Comparison of ENCODE assay signal across 8 cellular contexts in genomic region chr2:171159326-171160118, GRCh38. TPM values are rescaled to one million over a fixed set of nuclear protein-coding genes. Genes with fewer than 3 reads are reported as not detected.
A peak's percentile ranks its signal among the peaks of the same experiment; 100 is the strongest.
DNase-seq lines count a peak whose midpoint lies in the region; ATAC-seq, FAIRE-seq and TF ChIP-seq lines count a peak whose summit lies in the region.

No MANE protein-coding gene starts in this region.

- peak; percentile 74 for DNase-seq in DMS53 (lab: John Stamatoyannopoulos, UW)
- peak; percentile 50 for DNase-seq in NCI-H1092 treated with DMSO at 0.1 percent for 48 hours (lab: John Stamatoyannopoulos, UW)
- peak; percentile 29 to 56 for DNase-seq in breast epithelium (ENCODE audit: low spot score in 2 of 2)
- peak; percentile 79 for DNase-seq in inferior parietal cortex (ENCODE audit: extremely low spot score)
- DNase-seq in small intestine: peak; percentile 38

- intact Hi-C loops in breast epithelium (cut with DNase I; ENCODE audit: low total_unique reads): no loop called here

- no peak for FAIRE-seq in small intestine (lab: Jason Lieb, UNC)

- H3K27me3 ChIP-seq in breast epithelium (no peaks in the 10 kb centered on the region), small intestine (ENCODE audit: control insufficient read depth in 2 of 2, insufficient read depth in 2 of 2, low read length in 2 of 2) (no peaks in the 10 kb centered on the region)

- no peaks in the 10 kb centered on the region for H3K9me3 ChIP-seq in breast epithelium
- H3K9me3 ChIP-seq in small intestine (ENCODE audit: control insufficient read depth, low read depth): no peaks in the 10 kb centered on the region

- H3K4me1 ChIP-seq in breast epithelium (no peaks in the 10 kb centered on the region), small intestine (ENCODE audit: control insufficient read depth in 2 of 2, insufficient read depth in 1 of 2, low read depth in 1 of 2, low read length in 1 of 2) (no peaks in the 10 kb centered on the region)

- WGBS in small intestine, 3 donors: 0 to 1% (median 0%) methylated on average over 31 to 38 of the region's 38 CpGs

- H3K4me3 ChIP-seq in WI38 (ENCODE audit: low read depth, low read length) (peak overlapping the region; percentile 95), breast epithelium (peak overlapping the region; percentile 68 to 97 (median 86)), small intestine (ENCODE audit: low read depth in 1 of 2, low read length in 2 of 2) (peak overlapping the region; percentile 75 to 85)

- peak; percentile 57; the same call in 1 of the 2 replicates for TF ChIP-seq CTCF in WI38 (IDR thresholded peaks at IDR 0.05; ENCODE audit: low read depth, low read length)
- peak in 1 of 3 donors; percentile 1 for TF ChIP-seq CTCF in breast epithelium (IDR thresholded peaks at IDR 0.05)

- TF ChIP-seq POLR2A in breast epithelium (IDR thresholded peaks at IDR 0.05): no peak

- ATAC-seq in GM21723 (IDR thresholded peaks at IDR 0.05; ENCODE audit: unreplicated experiment) (peak; percentile 16), HG03378 (IDR thresholded peaks at IDR 0.05; ENCODE audit: unreplicated experiment) (no peak)

- peak overlapping the region; percentile 98 to 99 for H3K27ac ChIP-seq in breast epithelium
- H3K27ac ChIP-seq in small intestine (ENCODE audit: low read depth in 1 of 2, low read length in 1 of 2): peak overlapping the region; percentile 64 to 94

- H3K36me3 ChIP-seq in breast epithelium (no peaks in the 10 kb centered on the region), small intestine (ENCODE audit: control insufficient read depth in 2 of 2, insufficient read depth in 2 of 2, low read length in 2 of 2) (no peaks in the 10 kb centered on the region)

RNA-seq across cellular contexts. Expression of gene TLK1, which starts 1.2 kb away (rescaled TPM):
- total RNA-seq in breast epithelium: 10 to 100 TPM; 34.1 to 45.7 (median 40.6) TPM
- polyA plus RNA-seq in small intestine: 10 to 100 TPM in 2 of 3 donors, 1 to 10 TPM in 1; 10.0 to 11.6 (median 11.6) TPM
